Comparison of ENCODE assay signal across 18 cellular contexts in the genomic region with DNA sequence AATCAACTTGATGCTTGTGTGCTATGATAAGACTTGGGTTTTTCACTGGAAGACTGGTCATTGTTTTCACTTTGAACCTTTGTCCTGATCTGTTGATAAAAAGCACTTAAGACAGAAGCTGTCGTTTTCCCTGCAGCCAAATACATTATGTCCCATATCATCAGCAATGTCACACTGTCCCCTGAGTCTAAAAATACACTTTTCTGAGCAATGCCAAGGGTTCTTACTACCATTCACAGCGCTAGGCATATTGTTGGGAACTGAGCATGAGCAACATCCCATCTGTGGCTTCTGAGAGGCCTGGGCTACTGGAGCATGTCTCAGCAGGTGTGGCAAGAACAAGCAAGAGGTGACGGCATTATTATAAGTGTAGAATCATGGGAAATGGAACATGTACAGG.
DNase-seq lines count a peak whose midpoint lies in the region; ATAC-seq and TF ChIP-seq lines count a peak whose summit lies in the region.
"Had no signal": no experiment of that assay in that cellular context is flagged by ENCODE, and none has a peak within 500 bp of the region (broad histone marks: within the 10 kb centered on the region; RNA-seq: fewer than 3 reads in every experiment).

No MANE protein-coding gene starts in this region.

- ATAC-seq in HG02885 (IDR thresholded peaks at IDR 0.05; ENCODE audit: poor library complexity, unreplicated experiment) (peak; percentile 52), left colon (peak; percentile 28), GM21717 (IDR thresholded peaks at IDR 0.05; ENCODE audit: unreplicated experiment) (no peak)

- H3K4me3 ChIP-seq in BLaER1 (no peak overlapping the region), osteoblast (ENCODE audit: insufficient read depth, low read length) (no peak overlapping the region)
- H3K4me3 ChIP-seq: ascending aorta, GM23248, lung, ovary, vagina had no signal

- intact Hi-C loops in left colon (cut with DNase I, micrococcal nuclease) = no loop called here

- no peak for TF ChIP-seq CTCF in osteoblast (IDR thresholded peaks at IDR 0.05; ENCODE audit: extremely low read depth, low read depth, low read length)

- no peaks in the 10 kb centered on the region for H3K9me3 ChIP-seq in BLaER1
- no peaks in the 10 kb centered on the region for H3K9me3 ChIP-seq in osteoblast (ENCODE audit: low read depth, low read length)
- H3K9me3 ChIP-seq: ascending aorta, ovary, vagina had no signal

- no peaks in the 10 kb centered on the region for H3K27me3 ChIP-seq in BLaER1
- no peaks in the 10 kb centered on the region for H3K27me3 ChIP-seq in osteoblast (ENCODE audit: insufficient read depth, low read length)
- H3K27me3 ChIP-seq: ascending aorta, ovary, vagina had no signal

- peaks cover 64% of the 10 kb centered on the region for H3K4me1 ChIP-seq in BLaER1
- H3K4me1 ChIP-seq in osteoblast (ENCODE audit: insufficient read depth, low read length) = peaks cover 13% of the 10 kb centered on the region
- H3K4me1 ChIP-seq: ascending aorta, vagina had no signal

- H3K9ac ChIP-seq in BLaER1 = no peak overlapping the region
- H3K9ac ChIP-seq: GM23248 had no signal

- no peaks in the 10 kb centered on the region for H3K79me2 ChIP-seq in osteoblast (ENCODE audit: insufficient read depth, low read length)

- H4K20me1 ChIP-seq in BLaER1 = no peaks in the 10 kb centered on the region
- H4K20me1 ChIP-seq in osteoblast (ENCODE audit: insufficient read depth, low read length) = no peaks in the 10 kb centered on the region

- peak overlapping the region; percentile 67 for H3K4me2 ChIP-seq in BLaER1
- no peak overlapping the region for H3K4me2 ChIP-seq in osteoblast (ENCODE audit: insufficient read depth, low read length)

- DNase-seq in cerebellar nuclear complex (lab: John Stamatoyannopoulos, UW) (peak; percentile 63 to 79), left colon (no peak), osteoblast (ENCODE audit: insufficient read length, low spot score, missing footprints) (no peak), NCI-H1092 treated with DMSO at 0.1 percent for 48 hours (lab: John Stamatoyannopoulos, UW) (no peak), UCSD-AML1 (lab: John Stamatoyannopoulos, UW; ENCODE audit: unreplicated experiment) (no peak)
- DNase-seq: activated CD4-positive, alpha-beta T cell treated with anti-CD3 and anti-CD28 coated beads for 1 hour; DMS153; effector CD8-positive, alpha-beta T cell; GM23248; NK-92 treated with Interleukin-12 subunit alpha and Interleukin-12 subunit beta, amount 100 ng/mL, for 24 hours; ovary; stimulated activated CD4-positive, alpha-beta T cell treated with anti-CD3 and anti-CD28 coated beads, Interleukin-1b, Interleukin-23, amount 100 ng/mL, for 48 hours had no signal

- H2AFZ ChIP-seq in osteoblast (ENCODE audit: low read length) = no peak overlapping the region
- H2AFZ ChIP-seq: GM23248 had no signal

- H3K27ac ChIP-seq in BLaER1 = 0 out of 2 replicates have a peak overlapping the region, but pooled peaks have one; percentile 20
- no peak overlapping the region for H3K27ac ChIP-seq in osteoblast (ENCODE audit: low read depth, low read length)
- H3K27ac ChIP-seq: ascending aorta, ovary, vagina had no signal

- H3K36me3 ChIP-seq in BLaER1 = no peaks in the 10 kb centered on the region
- no peaks in the 10 kb centered on the region for H3K36me3 ChIP-seq in osteoblast (ENCODE audit: insufficient read depth, low read length)
- H3K36me3 ChIP-seq: ascending aorta, ovary had no signal

Comparison
In these comparisons a context has a peak if more than half of its experiments do, and no peak if none do; other contexts are left out.
1. DNase-seq: peak in cerebellar nuclear complex (2 of 2); none in left colon (0 of 2), osteoblast (single experiment), NCI-H1092 treated with DMSO at 0.1 percent for 48 hours (single experiment) and UCSD-AML1 (single experiment).